10 cellular contexts compared by ENCODE assay signal in the genomic region with DNA sequence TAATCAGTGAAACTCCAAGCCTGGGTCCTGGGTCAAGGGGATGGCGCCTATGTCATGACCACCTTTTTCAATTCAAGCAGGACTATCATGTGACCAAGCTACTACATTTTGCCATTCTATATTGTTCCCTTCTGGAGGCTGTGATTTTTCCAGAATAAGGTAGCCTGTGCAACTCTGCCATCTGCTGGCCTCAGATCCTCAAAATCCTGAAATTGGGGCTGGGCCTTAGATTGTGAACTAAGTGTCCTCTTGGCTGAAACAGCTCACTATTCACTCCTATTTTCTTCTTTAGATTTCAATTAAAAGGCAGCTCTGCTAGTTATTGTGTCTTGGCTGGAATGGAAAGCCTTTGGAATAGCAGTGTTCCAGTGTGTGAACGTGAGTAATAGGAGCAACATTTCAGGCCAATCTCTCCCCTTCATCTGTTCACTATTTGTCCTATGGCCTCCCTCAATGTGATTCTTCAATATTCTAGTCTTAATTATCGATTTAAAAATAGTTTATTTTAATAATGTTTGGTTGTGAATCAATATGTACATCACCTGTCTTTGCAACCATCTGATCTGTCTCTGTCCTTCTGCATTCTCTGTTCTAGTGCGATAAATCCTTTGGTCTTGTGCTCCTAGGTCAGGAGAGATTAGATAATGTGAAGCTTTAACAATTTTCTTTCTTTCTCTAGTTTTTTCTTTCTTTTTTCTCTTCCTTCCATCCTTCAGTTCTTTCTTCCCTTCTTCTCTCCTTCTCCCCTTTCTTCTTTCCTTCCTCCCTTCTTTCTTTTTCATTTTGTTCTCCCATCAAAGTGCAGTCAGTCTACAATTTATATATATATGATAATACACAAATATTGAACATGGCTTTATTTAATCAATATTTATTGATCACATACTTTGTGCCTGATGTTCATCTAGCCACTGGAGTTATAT.
DNase-seq lines count a peak whose midpoint lies in the region; ATAC-seq and TF ChIP-seq lines count a peak whose summit lies in the region.
"Had no signal": no experiment of that assay in that cellular context is flagged by ENCODE, and none has a peak within 500 bp of the region (broad histone marks: within the 10 kb centered on the region; RNA-seq: fewer than 3 reads in every experiment).

No MANE protein-coding gene starts in this region.

- no peaks in the 10 kb centered on the region for H3K79me2 ChIP-seq in DND-41 (ENCODE audit: insufficient read depth, low read length)

- no peak overlapping the region for H3K27ac ChIP-seq in DND-41 (ENCODE audit: low read length)
- H3K27ac ChIP-seq in HL-60 (replicated peaks), result no peak overlapping the region
- H3K27ac ChIP-seq: suprapubic skin had no signal

- peak; percentile 8 for DNase-seq in DND-41
- peak in 1 of 2 experiments; percentile 32 for DNase-seq in HL-60 (ENCODE audit: low read depth in 1 of 2, low spot score in 1 of 2)
- peak; percentile 8 for DNase-seq in astrocyte of the hippocampus (ENCODE audit: low read depth, low spot score)
- DNase-seq in midbrain (lab: John Stamatoyannopoulos, UW), result peak; percentile 50
- no peak for DNase-seq in UCSD-AML1 (lab: John Stamatoyannopoulos, UW; ENCODE audit: unreplicated experiment)
- no peak for DNase-seq in NK-92 treated with Interleukin-12 subunit alpha and Interleukin-12 subunit beta, amount 100 ng/mL, for 24 hours (lab: John Stamatoyannopoulos, UW)

- no peak for ATAC-seq in DND-41 (ENCODE audit: insufficient read depth, low read depth)
- ATAC-seq in GM21360 (IDR thresholded peaks at IDR 0.05; ENCODE audit: unreplicated experiment), result no peak
- no peak for ATAC-seq in HG03460 (IDR thresholded peaks at IDR 0.05; ENCODE audit: unreplicated experiment)
- ATAC-seq: mucosa of descending colon had no signal

- no peaks in the 10 kb centered on the region for H3K9me3 ChIP-seq in DND-41 (ENCODE audit: insufficient read depth, low read length, severe bottlenecking)
- H3K9me3 ChIP-seq: mucosa of descending colon, suprapubic skin had no signal

- H3K4me3 ChIP-seq in DND-41 (ENCODE audit: low read depth in 1 of 2, low read length in 2 of 2), result no peak overlapping the region
- H3K4me3 ChIP-seq in HL-60 (replicated peaks; ENCODE audit: insufficient read depth, low read length), result no peak overlapping the region
- H3K4me3 ChIP-seq: mucosa of descending colon, suprapubic skin had no signal

- H2AFZ ChIP-seq in DND-41 (ENCODE audit: low read depth, low read length), result no peak overlapping the region

- peak; percentile 43 for TF ChIP-seq CTCF in DND-41 (IDR thresholded peaks at IDR 0.05; ENCODE audit: borderline replicate concordance, extremely low read depth, low read length, poor library complexity, severe bottlenecking)
- TF ChIP-seq CTCF in HL-60 (IDR thresholded peaks at IDR 0.05; ENCODE audit: insufficient read depth, low read length), result peak; percentile 10

- H3K27me3 ChIP-seq in DND-41 (ENCODE audit: insufficient read depth, low read length, poor library complexity) (no peaks in the 10 kb centered on the region), HL-60 (ENCODE audit: insufficient read depth, poor library complexity, severe bottlenecking) (no peaks in the 10 kb centered on the region)
- H3K27me3 ChIP-seq: suprapubic skin had no signal

- no peaks in the 10 kb centered on the region for H3K4me1 ChIP-seq in DND-41 (ENCODE audit: insufficient read depth, low read length)
- H3K4me1 ChIP-seq: suprapubic skin had no signal

- no peak overlapping the region for H3K4me2 ChIP-seq in DND-41 (ENCODE audit: insufficient read depth, low read length)

- H3K36me3 ChIP-seq in DND-41 (ENCODE audit: insufficient read depth, low read length), result no peaks in the 10 kb centered on the region
- H3K36me3 ChIP-seq: suprapubic skin had no signal

- H3K9ac ChIP-seq in DND-41 (ENCODE audit: low read depth, low read length), result no peak overlapping the region

- H4K20me1 ChIP-seq in DND-41 (ENCODE audit: insufficient read depth, low read length), result no peaks in the 10 kb centered on the region

Comparison
In these comparisons a context has a peak if more than half of its experiments do, and no peak if none do; other contexts are left out.
1. DNase-seq: peak in DND-41 (single experiment), astrocyte of the hippocampus (single experiment) and midbrain (single experiment); none in UCSD-AML1 (single experiment) and NK-92 treated with Interleukin-12 subunit alpha and Interleukin-12 subunit beta, amount 100 ng/mL, for 24 hours (single experiment).